ENCODE assay signal across 12 cellular contexts in the genomic region with DNA sequence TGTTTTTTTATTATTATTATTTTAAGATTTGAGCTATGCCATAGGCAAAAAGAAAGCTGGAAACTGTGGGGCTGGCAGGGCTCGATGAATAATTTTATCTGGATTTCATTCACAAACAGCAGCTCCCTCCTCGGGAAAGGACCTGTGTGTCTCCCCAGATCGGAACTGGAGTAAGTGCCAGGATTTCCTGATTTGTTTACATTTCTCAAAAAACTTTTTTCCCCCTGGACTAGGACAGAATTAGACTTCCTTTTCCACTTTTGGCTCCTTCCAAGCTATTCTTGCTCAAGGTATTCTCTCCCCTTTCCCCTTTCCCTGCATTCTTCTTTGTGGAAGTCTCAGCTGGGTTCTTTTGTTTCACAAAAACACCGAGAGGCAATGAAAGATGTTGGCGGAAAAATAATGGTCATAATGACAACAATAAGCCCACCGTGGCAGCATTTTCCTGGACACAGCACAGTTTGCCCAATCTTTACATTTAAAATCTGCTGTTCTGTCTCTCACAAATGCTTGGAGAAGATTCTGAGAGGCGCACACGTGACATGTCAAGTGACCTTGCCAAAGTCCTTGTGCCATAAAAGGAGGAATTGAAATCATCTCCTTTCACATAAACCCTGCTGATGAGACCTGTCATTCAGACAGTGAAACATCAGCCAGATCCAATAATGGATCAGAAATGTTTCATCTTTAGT.
A peak's percentile ranks its signal among the peaks of the same experiment; 100 is the strongest.
DNase-seq lines count a peak whose midpoint lies in the region; ATAC-seq and TF ChIP-seq lines count a peak whose summit lies in the region.
"Had no signal": no experiment of that assay in that cellular context is flagged by ENCODE, and none has a peak within 500 bp of the region (broad histone marks: within the 10 kb centered on the region; RNA-seq: fewer than 3 reads in every experiment).

No MANE protein-coding gene starts in this region.

- H3K27me3 ChIP-seq in heart left ventricle (no peaks in the 10 kb centered on the region), colonic mucosa (no peaks in the 10 kb centered on the region), vagina (no peaks in the 10 kb centered on the region)

- H3K36me3 ChIP-seq in heart left ventricle (no peaks in the 10 kb centered on the region), colonic mucosa (no peaks in the 10 kb centered on the region), vagina (no peaks in the 10 kb centered on the region)

- peak overlapping the region in 5 of 12 donors; percentile 2 to 33 (median 10) for H3K4me3 ChIP-seq in heart left ventricle
- no peak overlapping the region for H3K4me3 ChIP-seq in colonic mucosa
- H3K4me3 ChIP-seq in vagina = peak overlapping the region in 1 of 2 donors; percentile 21

- intact Hi-C loops in heart left ventricle (cut with DNase I) (loop anchor here (5.0 to 10.0 kb wide), 15 partner anchors 114 to 836 kb away; partner anchors contain the start of genes PRDM1 (in 5 of the 10) and ATG5 (in 1 of the 10)), Right ventricle myocardium inferior (cut with DNase I) (loop anchor here (5.0 to 10.0 kb wide), 3 partner anchors 119 to 816 kb away; no protein-coding TSS in a partner anchor), colonic mucosa (cut with DNase I) (loop anchor here (10.0 kb wide), 4 partner anchors 246 to 1076 kb away; partner anchors contain the start of gene PRDM1), vagina (cut with DNase I) (loop anchor here (5.0 kb wide), 1 partner anchor 739 kb away; no protein-coding TSS in a partner anchor)

- WGBS in heart left ventricle, 4 donors = 39 to 55% (median 43%) methylated on average over 8 of the region's 8 CpGs

- no peak overlapping the region for H3K9ac ChIP-seq in colonic mucosa (ENCODE audit: low read depth in 2 of 2, low read length in 2 of 2)

- H3K9me3 ChIP-seq in heart left ventricle (no peaks in the 10 kb centered on the region), colonic mucosa (no peaks in the 10 kb centered on the region), vagina (no peaks in the 10 kb centered on the region)

- TF ChIP-seq POLR2A in heart left ventricle (IDR thresholded peaks at IDR 0.05) = no peak
- TF ChIP-seq POLR2A in vagina (IDR thresholded peaks at IDR 0.05) = no peak

- H3K4me1 ChIP-seq in heart left ventricle = peaks cover 0 to 55% (median 31%) of the 10 kb centered on the region in 12 donors
- no peaks in the 10 kb centered on the region for H3K4me1 ChIP-seq in colonic mucosa
- peaks cover 46% of the 10 kb centered on the region for H3K4me1 ChIP-seq in vagina

- H3K27ac ChIP-seq in heart left ventricle (peak overlapping the region in 7 of 12 donors; percentile 21 to 70 (median 61)), colonic mucosa (peak overlapping the region; percentile 20), vagina (peak overlapping the region; percentile 56)

- TF ChIP-seq CTCF in heart left ventricle (IDR thresholded peaks at IDR 0.05) = peak in 1 of 12 donors; percentile 17
- no peak for TF ChIP-seq CTCF in colonic mucosa (IDR thresholded peaks at IDR 0.05)
- no peak for TF ChIP-seq CTCF in vagina (IDR thresholded peaks at IDR 0.05)

- ATAC-seq in heart left ventricle = peak in 2 of 4 donors; percentile 45 to 66
- ATAC-seq in Right ventricle myocardium inferior = no peak
- no peak for ATAC-seq in HG02588 (IDR thresholded peaks at IDR 0.05; ENCODE audit: unreplicated experiment)
- no peak for ATAC-seq in HG03280 (IDR thresholded peaks at IDR 0.05; ENCODE audit: unreplicated experiment)
- ATAC-seq: stimulated activated memory B cell treated with anti-CD40 and anti-IgM and Interleukin-4, amounts not matched to agents 10 μg/mL and 1 μg/mL and 100 μg/mL, for 72 hours had no signal

- peak in 2 of 5 donors; percentile 22 to 31 for DNase-seq in heart left ventricle
- no peak for DNase-seq in Right ventricle myocardium inferior (ENCODE audit: missing footprints)
- no peak for DNase-seq in colonic mucosa
- DNase-seq in medulla oblongata (ENCODE audit: extremely low spot score) = peak; percentile 45
- no peak for DNase-seq in vagina (ENCODE audit: extremely low spot score in 2 of 2)
- DNase-seq in NCI-H2029 treated with DMSO at 0.1 percent for 48 hours (lab: John Stamatoyannopoulos, UW) = no peak
- DNase-seq: effector CD8-positive, alpha-beta T cell; NCI-H1105 treated with DMSO at 0.1 percent for 48 hours; NCI-H774 had no signal
